In the genomic region with DNA sequence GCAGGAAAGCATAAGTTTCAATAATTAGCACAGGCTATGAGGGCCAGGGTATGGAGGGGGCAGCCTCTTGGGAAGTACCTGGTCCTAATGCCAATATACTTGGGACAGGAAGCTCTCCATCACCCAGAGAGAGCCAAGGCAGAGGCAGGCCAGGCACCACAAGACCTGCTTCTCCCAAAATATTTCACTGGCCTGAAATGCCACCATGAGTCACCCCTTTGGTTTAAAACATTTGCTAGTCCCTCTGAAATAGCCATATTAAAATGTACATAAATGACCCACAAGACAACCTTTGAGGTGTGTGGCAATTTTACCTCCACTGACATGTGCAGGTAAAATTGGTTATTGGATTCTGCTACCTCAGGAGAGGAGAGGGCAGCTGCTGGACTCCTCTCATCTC, we compare ENCODE assay signal across 25 cellular contexts. TPM values are rescaled to one million over a fixed set of nuclear protein-coding genes. Genes with fewer than 3 reads are reported as not detected.
"Had no signal": no experiment of that assay in that cellular context is flagged by ENCODE, and none has a peak within 500 bp of the region (broad histone marks: within the 10 kb centered on the region; RNA-seq: fewer than 3 reads in every experiment).

No MANE protein-coding gene starts in this region.

- H3K9me3 Mint-ChIP-seq: dendritic cell treated with granulocyte-macrophage colony-stimulating factor and Interleukin-4, amounts not matched to agents 40 ng/mL and 50 ng/mL, for 4 days; stimulated activated naive CD8-positive, alpha-beta T cell treated with anti-CD3 and anti-CD28 coated beads, Interleukin-15, Interleukin-2, amounts not matched to agents 100 ng/mL and 50 ng/mL, for 24 hours had no signal

- H3K27me3 ChIP-seq: esophagus squamous epithelium, heart left ventricle, ovary, right atrium auricular region, sigmoid colon, tibial artery, upper lobe of left lung, uterus had no signal

- DNase-seq: esophagus squamous epithelium; foreskin melanocyte; heart left ventricle; hippocampal formation; left colon; mammary epithelial cell; naive thymus-derived CD8-positive, alpha-beta T cell; ovary; sigmoid colon; small intestine; stimulated activated CD4-positive, alpha-beta T cell treated with anti-CD3 and anti-CD28 coated beads, Interleukin-12 subunit alpha, Interleukin-12 subunit beta, amount 100 ng/mL, for 4 hours; stimulated activated CD4-positive, alpha-beta T cell treated with anti-CD3 and anti-CD28 coated beads, Interleukin-2, amount 100 ng/mL, for 48 hours; tibial artery; upper lobe of left lung; uterus had no signal

- H3K4me3 ChIP-seq: esophagus squamous epithelium, heart left ventricle, ovary, right atrium auricular region, sigmoid colon, tibial artery, upper lobe of left lung, uterus had no signal

- ATAC-seq: heart left ventricle; left colon; naive thymus-derived CD8-positive, alpha-beta T cell had no signal

- H3K27ac ChIP-seq: esophagus squamous epithelium, heart left ventricle, neutrophil, ovary, right atrium auricular region, sigmoid colon, tibial artery, upper lobe of left lung, uterus had no signal

- H3K27ac Mint-ChIP-seq: dendritic cell treated with granulocyte-macrophage colony-stimulating factor and Interleukin-4, amounts not matched to agents 40 ng/mL and 50 ng/mL, for 4 days; naive thymus-derived CD8-positive, alpha-beta T cell had no signal

- H3K4me3 Mint-ChIP-seq: dendritic cell treated with granulocyte-macrophage colony-stimulating factor and Interleukin-4, amounts not matched to agents 40 ng/mL and 50 ng/mL, for 4 days; naive thymus-derived CD8-positive, alpha-beta T cell; stimulated activated naive CD8-positive, alpha-beta T cell treated with anti-CD3 and anti-CD28 coated beads, Interleukin-15, Interleukin-2, amounts not matched to agents 100 ng/mL and 50 ng/mL, for 24 hours had no signal

- H3K4me1 Mint-ChIP-seq: naive thymus-derived CD8-positive, alpha-beta T cell had no signal

- H3K36me3 Mint-ChIP-seq: naive thymus-derived CD8-positive, alpha-beta T cell had no signal

- H3K9me3 ChIP-seq: esophagus squamous epithelium, heart left ventricle, neutrophil, ovary, right atrium auricular region, sigmoid colon, tibial artery, upper lobe of left lung, uterus had no signal

- H3K4me1 ChIP-seq: uterus had no signal

- H3K36me3 ChIP-seq: esophagus squamous epithelium, heart left ventricle, neutrophil, ovary, right atrium auricular region, sigmoid colon, tibial artery, upper lobe of left lung, uterus had no signal

RNA-seq across cellular contexts. Expression of a gene that starts 23.4 kb away (rescaled TPM):
- total RNA-seq: mononuclear cell had no signal

RNA-seq across cellular contexts. Expression of a gene that starts 49.2 kb away (rescaled TPM):
- total RNA-seq: epithelial cell of proximal tubule; heart left ventricle; kidney epithelial cell; left colon; mammary epithelial cell; mesenteric fat pad; mononuclear cell; naive thymus-derived CD8-positive, alpha-beta T cell; posterior vena cava; right atrium auricular region had no signal
- polyA plus RNA-seq: mammary epithelial cell; naive thymus-derived CD8-positive, alpha-beta T cell; neural cell; sigmoid colon; small intestine had no signal
